In the genomic region with DNA sequence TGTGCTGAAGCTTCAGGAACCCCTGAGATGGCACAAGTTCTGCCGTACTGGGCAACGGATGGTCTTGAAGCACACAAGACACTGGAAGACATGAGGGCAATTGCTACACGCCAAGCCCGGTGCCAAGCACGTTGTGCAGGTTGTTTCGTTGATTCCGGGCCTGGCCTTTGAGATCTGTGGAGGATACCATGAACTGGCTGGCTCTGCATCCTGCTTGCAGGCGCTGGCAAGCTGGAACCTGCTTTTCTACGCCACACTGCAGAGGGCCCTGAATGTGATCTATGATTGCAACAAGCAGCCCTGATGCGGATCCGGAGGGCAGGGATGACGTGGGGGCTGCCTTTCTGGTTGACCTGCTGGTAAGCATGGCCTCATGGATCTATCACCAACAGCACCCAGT, we compare ENCODE assay signal across 18 cellular contexts.
"Had no signal": no experiment of that assay in that cellular context is flagged by ENCODE, and none has a peak within 500 bp of the region (broad histone marks: within the 10 kb centered on the region; RNA-seq: fewer than 3 reads in every experiment).

No MANE protein-coding gene starts in this region.

- DNase-seq: Kasumi-1; MM.1S; NCI-H1436; NCI-H187; NCI-H2171 treated with DMSO at 0.1 percent for 48 hours; NCI-H524; NCI-H526 treated with DMSO at 0.1 percent for 48 hours; NK-92 treated with Interleukin-12 subunit alpha and Interleukin-12 subunit beta, amount 100 ng/mL, for 24 hours; PC-3; SHP77 treated with DMSO at 0.1 percent for 48 hours; SJCRH30 had no signal

- ATAC-seq: K562, Panc1, PC-3, SK-N-SH treated with all-trans-retinoic acid at 6 μM for 48 hours had no signal

- H3K4me3 ChIP-seq: K562, SJCRH30 had no signal

- H3K36me3 ChIP-seq: SJCRH30 had no signal

- H3K27me3 ChIP-seq: SJCRH30 had no signal

- H3K9me3 ChIP-seq: SJCRH30 had no signal

- FAIRE-seq: HTR-8/SVneo, K562 had no signal

- H3K4me2 ChIP-seq: KMS-11 had no signal

- H3K27ac ChIP-seq: HL-60, KMS-11, RWPE1, SJCRH30 had no signal

- H3K4me1 ChIP-seq: SJCRH30 had no signal
